2 cellular contexts compared by ENCODE assay signal in genomic region chr5:63211413-63212132, GRCh38.
TF ChIP-seq lines count a peak whose summit lies in the region.

No MANE protein-coding gene starts in this region.

TF ChIP-seq in GM23338, 12 proteins besides CTCF, POLR2A, EP300 and RAD21 (continued from another document):
- no peak for TF ChIP-seq POLR2AphosphoS5 (IDR thresholded peaks at IDR 0.05; ENCODE audit: low read depth)
- no peak for TF ChIP-seq EZH2phosphoT487 (IDR thresholded peaks at IDR 0.05; ENCODE audit: unreplicated experiment)
- no peak for TF ChIP-seq EZH2 (IDR thresholded peaks at IDR 0.05; ENCODE audit: low read depth, unreplicated experiment)
- no peak for TF ChIP-seq ZNF114 (CRISPR knock-in tag; IDR thresholded peaks at IDR 0.05)
- TF ChIP-seq ZNF462 (CRISPR knock-in tag; IDR thresholded peaks at IDR 0.05), result no peak
- TF ChIP-seq, protein P1, sequence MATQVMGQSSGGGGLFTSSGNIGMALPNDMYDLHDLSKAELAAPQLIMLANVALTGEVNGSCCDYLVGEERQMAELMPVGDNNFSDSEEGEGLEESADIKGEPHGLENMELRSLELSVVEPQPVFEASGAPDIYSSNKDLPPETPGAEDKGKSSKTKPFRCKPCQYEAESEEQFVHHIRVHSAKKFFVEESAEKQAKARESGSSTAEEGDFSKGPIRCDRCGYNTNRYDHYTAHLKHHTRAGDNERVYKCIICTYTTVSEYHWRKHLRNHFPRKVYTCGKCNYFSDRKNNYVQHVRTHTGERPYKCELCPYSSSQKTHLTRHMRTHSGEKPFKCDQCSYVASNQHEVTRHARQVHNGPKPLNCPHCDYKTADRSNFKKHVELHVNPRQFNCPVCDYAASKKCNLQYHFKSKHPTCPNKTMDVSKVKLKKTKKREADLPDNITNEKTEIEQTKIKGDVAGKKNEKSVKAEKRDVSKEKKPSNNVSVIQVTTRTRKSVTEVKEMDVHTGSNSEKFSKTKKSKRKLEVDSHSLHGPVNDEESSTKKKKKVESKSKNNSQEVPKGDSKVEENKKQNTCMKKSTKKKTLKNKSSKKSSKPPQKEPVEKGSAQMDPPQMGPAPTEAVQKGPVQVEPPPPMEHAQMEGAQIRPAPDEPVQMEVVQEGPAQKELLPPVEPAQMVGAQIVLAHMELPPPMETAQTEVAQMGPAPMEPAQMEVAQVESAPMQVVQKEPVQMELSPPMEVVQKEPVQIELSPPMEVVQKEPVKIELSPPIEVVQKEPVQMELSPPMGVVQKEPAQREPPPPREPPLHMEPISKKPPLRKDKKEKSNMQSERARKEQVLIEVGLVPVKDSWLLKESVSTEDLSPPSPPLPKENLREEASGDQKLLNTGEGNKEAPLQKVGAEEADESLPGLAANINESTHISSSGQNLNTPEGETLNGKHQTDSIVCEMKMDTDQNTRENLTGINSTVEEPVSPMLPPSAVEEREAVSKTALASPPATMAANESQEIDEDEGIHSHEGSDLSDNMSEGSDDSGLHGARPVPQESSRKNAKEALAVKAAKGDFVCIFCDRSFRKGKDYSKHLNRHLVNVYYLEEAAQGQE (IDR thresholded peaks at IDR 0.05; ENCODE audit: unreplicated experiment), result no peak
- TF ChIP-seq STAT1 (IDR thresholded peaks at IDR 0.05; ENCODE audit: unreplicated experiment), result no peak
- TF ChIP-seq CREB1 (CRISPR knock-in tag; IDR thresholded peaks at IDR 0.05; ENCODE audit: low read depth), result no peak
- no peak for TF ChIP-seq ETS1 (IDR thresholded peaks at IDR 0.05)
- no peak for TF ChIP-seq JUNB (IDR thresholded peaks at IDR 0.05; ENCODE audit: unreplicated experiment)
TF ChIP-seq in GM23338: peak in this region for 0.

TF ChIP-seq in H1, 55 proteins besides CTCF, POLR2A, EP300 and RAD21 (continued from another document):
- TF ChIP-seq CHD2 (IDR thresholded peaks at IDR 0.05; ENCODE audit: low read length) (no peak), CBX8 (IDR thresholded peaks at IDR 0.05; ENCODE audit: borderline replicate concordance, low read depth, low read length) (no peak), TAF7 (optimal IDR thresholded peaks at IDR 0.05; ENCODE audit: borderline replicate concordance, low read depth, low read length) (no peak), EGR1 (IDR thresholded peaks at IDR 0.05; ENCODE audit: borderline replicate concordance, low read depth, low read length) (no peak), NANOG (IDR thresholded peaks at IDR 0.05; ENCODE audit: insufficient read depth, low read depth, low read length, poor library complexity, severe bottlenecking) (no peak), KDM4A (IDR thresholded peaks at IDR 0.05; ENCODE audit: low read depth, low read length, severe bottlenecking) (no peak), MAX (IDR thresholded peaks at IDR 0.05) (no peak), SP2 (IDR thresholded peaks at IDR 0.05; ENCODE audit: low read length) (no peak), TEAD4 (IDR thresholded peaks at IDR 0.05; ENCODE audit: low read depth, low read length) (no peak), HDAC2 (IDR thresholded peaks at IDR 0.05; ENCODE audit: borderline replicate concordance in 1 of 2, low read depth in 2 of 2, low read length in 2 of 2) (no peak), SIN3A (conservative IDR thresholded peaks at IDR 0.05 in 1 of 2, IDR thresholded peaks at IDR 0.05 in 1 of 2; ENCODE audit: low read depth in 1 of 2, low read length in 2 of 2) (no peak), RNF2 (IDR thresholded peaks at IDR 0.05; ENCODE audit: borderline replicate concordance, low read depth, low read length, missing control alignments, poor library complexity, severe bottlenecking) (no peak), SP1 (IDR thresholded peaks at IDR 0.05; ENCODE audit: low read depth, low read length) (no peak), E2F6 (IDR thresholded peaks at IDR 0.05) (no peak), ATF2 (IDR thresholded peaks at IDR 0.05; ENCODE audit: low read length) (no peak), CBX5 (IDR thresholded peaks at IDR 0.05; ENCODE audit: low read depth, low read length) (no peak)
